Comparison of ENCODE assay signal across 1 cellular context in the genomic region with DNA sequence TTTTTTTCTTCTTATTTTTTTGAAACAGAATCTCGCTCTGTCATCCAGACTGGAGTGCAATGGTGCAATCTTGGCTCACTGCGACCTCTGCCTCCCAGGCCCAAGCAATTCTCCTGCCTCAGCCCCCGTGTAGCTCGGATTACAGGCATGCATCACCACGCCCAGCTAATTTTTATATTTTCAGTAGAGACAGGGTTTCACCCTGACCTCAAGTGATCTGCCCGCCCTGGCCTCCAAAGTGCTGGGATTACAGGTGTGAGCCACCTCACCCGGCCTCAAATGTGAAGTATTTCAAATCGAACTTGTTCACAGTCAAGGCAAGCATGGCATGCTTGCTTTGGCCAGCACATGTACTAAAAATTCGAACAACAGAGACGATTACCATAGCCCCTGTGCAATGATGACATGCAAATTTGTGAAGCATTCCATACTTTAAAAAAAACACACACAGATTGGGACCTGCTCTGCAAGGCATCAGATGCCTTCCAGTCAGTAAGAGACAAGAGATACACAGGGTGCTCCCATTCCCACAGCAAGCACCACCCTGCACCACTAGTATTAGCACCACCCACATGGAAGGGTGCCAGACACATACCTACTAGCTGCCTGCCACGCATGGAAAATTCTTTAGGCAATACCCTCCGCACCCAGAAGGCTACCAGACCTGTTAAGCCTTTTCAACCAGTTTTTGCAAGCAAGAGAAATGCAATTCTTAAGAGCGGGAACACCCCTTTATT.
TF ChIP-seq lines count a peak whose summit lies in the region.

No MANE protein-coding gene starts in this region.

TF ChIP-seq in HEK293, 187 proteins besides CTCF, POLR2A, EP300 and RAD21 (continued from another document and continues in another):
- TF ChIP-seq, protein P1, sequence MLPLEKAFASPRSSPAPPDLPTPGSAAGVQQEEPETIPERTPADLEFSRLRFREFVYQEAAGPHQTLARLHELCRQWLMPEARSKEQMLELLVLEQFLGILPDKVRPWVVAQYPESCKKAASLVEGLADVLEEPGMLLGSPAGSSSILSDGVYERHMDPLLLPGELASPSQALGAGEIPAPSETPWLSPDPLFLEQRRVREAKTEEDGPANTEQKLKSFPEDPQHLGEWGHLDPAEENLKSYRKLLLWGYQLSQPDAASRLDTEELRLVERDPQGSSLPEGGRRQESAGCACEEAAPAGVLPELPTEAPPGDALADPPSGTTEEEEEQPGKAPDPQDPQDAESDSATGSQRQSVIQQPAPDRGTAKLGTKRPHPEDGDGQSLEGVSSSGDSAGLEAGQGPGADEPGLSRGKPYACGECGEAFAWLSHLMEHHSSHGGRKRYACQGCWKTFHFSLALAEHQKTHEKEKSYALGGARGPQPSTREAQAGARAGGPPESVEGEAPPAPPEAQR (tag by site-specific recombination; IDR thresholded peaks at IDR 0.05) = no peak
- TF ChIP-seq ZNF433 (tag by site-specific recombination; IDR thresholded peaks at IDR 0.05; ENCODE audit: low read depth) = no peak
- TF ChIP-seq MYNN (tag by site-specific recombination; IDR thresholded peaks at IDR 0.05; ENCODE audit: borderline replicate concordance) = no peak
- TF ChIP-seq, protein P2, sequence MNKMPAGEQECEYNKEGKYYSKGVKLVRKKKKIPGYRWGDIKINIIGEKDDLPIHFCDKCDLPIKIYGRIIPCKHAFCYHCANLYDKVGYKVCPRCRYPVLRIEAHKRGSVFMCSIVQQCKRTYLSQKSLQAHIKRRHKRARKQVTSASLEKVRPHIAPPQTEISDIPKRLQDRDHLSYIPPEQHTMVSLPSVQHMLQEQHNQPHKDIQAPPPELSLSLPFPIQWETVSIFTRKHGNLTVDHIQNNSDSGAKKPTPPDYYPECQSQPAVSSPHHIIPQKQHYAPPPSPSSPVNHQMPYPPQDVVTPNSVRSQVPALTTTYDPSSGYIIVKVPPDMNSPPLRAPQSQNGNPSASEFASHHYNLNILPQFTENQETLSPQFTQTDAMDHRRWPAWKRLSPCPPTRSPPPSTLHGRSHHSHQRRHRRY (tag by site-specific recombination; IDR thresholded peaks at IDR 0.05) = no peak
- TF ChIP-seq, protein P3, sequence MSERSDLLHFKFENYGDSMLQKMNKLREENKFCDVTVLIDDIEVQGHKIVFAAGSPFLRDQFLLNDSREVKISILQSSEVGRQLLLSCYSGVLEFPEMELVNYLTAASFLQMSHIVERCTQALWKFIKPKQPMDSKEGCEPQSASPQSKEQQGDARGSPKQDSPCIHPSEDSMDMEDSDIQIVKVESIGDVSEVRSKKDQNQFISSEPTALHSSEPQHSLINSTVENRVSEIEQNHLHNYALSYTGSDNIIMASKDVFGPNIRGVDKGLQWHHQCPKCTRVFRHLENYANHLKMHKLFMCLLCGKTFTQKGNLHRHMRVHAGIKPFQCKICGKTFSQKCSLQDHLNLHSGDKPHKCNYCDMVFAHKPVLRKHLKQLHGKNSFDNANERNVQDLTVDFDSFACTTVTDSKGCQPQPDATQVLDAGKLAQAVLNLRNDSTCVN (tag by site-specific recombination; optimal IDR thresholded peaks at IDR 0.05) = no peak
- TF ChIP-seq ZNF707 (tag by site-specific recombination; IDR thresholded peaks at IDR 0.05) = no peak
- peak; percentile 64 for TF ChIP-seq KLF1 (tag by site-specific recombination; IDR thresholded peaks at IDR 0.05)
- TF ChIP-seq ZNF416 (tag by site-specific recombination; IDR thresholded peaks at IDR 0.05) = no peak
- TF ChIP-seq OVOL3 (tag by site-specific recombination; IDR thresholded peaks at IDR 0.05) = no peak
- no peak for TF ChIP-seq ZNF560 (tag by site-specific recombination; IDR thresholded peaks at IDR 0.05; ENCODE audit: borderline replicate concordance)
- no peak for TF ChIP-seq ZNF423 (tag by site-specific recombination; IDR thresholded peaks at IDR 0.05)
- TF ChIP-seq, protein P4, sequence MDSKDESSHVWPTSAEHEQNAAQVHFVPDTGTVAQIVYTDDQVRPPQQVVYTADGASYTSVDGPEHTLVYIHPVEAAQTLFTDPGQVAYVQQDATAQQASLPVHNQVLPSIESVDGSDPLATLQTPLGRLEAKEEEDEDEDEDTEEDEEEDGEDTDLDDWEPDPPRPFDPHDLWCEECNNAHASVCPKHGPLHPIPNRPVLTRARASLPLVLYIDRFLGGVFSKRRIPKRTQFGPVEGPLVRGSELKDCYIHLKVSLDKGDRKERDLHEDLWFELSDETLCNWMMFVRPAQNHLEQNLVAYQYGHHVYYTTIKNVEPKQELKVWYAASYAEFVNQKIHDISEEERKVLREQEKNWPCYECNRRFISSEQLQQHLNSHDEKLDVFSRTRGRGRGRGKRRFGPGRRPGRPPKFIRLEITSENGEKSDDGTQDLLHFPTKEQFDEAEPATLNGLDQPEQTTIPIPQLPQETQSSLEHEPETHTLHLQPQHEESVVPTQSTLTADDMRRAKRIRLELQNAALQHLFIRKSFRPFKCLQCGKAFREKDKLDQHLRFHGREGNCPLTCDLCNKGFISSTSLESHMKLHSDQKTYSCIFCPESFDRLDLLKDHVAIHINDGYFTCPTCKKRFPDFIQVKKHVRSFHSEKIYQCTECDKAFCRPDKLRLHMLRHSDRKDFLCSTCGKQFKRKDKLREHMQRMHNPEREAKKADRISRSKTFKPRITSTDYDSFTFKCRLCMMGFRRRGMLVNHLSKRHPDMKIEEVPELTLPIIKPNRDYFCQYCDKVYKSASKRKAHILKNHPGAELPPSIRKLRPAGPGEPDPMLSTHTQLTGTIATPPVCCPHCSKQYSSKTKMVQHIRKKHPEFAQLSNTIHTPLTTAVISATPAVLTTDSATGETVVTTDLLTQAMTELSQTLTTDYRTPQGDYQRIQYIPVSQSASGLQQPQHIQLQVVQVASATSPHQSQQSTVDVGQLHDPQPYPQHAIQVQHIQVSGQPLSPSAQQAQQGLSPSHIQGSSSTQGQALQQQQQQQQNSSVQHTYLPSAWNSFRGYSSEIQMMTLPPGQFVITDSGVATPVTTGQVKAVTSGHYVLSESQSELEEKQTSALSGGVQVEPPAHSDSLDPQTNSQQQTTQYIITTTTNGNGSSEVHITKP (tag by site-specific recombination; IDR thresholded peaks at IDR 0.05) = peak; percentile 79; the same call in 1 of the 2 replicates
- TF ChIP-seq, protein P5, sequence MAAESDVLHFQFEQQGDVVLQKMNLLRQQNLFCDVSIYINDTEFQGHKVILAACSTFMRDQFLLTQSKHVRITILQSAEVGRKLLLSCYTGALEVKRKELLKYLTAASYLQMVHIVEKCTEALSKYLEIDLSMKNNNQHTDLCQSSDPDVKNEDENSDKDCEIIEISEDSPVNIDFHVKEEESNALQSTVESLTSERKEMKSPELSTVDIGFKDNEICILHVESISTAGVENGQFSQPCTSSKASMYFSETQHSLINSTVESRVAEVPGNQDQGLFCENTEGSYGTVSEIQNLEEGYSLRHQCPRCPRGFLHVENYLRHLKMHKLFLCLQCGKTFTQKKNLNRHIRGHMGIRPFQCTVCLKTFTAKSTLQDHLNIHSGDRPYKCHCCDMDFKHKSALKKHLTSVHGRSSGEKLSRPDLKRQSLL (tag by site-specific recombination; IDR thresholded peaks at IDR 0.05) = no peak
- TF ChIP-seq, protein P6, sequence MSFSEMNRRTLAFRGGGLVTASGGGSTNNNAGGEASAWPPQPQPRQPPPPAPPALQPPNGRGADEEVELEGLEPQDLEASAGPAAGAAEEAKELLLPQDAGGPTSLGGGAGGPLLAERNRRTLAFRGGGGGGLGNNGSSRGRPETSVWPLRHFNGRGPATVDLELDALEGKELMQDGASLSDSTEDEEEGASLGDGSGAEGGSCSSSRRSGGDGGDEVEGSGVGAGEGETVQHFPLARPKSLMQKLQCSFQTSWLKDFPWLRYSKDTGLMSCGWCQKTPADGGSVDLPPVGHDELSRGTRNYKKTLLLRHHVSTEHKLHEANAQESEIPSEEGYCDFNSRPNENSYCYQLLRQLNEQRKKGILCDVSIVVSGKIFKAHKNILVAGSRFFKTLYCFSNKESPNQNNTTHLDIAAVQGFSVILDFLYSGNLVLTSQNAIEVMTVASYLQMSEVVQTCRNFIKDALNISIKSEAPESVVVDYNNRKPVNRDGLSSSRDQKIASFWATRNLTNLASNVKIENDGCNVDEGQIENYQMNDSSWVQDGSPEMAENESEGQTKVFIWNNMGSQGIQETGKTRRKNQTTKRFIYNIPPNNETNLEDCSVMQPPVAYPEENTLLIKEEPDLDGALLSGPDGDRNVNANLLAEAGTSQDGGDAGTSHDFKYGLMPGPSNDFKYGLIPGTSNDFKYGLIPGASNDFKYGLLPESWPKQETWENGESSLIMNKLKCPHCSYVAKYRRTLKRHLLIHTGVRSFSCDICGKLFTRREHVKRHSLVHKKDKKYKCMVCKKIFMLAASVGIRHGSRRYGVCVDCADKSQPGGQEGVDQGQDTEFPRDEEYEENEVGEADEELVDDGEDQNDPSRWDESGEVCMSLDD (tag by site-specific recombination; IDR thresholded peaks at IDR 0.05) = no peak
- TF ChIP-seq YY1 (tag by site-specific recombination; IDR thresholded peaks at IDR 0.05) = no peak
- no peak for TF ChIP-seq ZNF366 (tag by site-specific recombination; conservative IDR thresholded peaks at IDR 0.05)
- TF ChIP-seq PRDM1 (tag by site-specific recombination; IDR thresholded peaks at IDR 0.05) = no peak
- no peak for TF ChIP-seq ZNF184 (tag by site-specific recombination; IDR thresholded peaks at IDR 0.05)
- no peak for TF ChIP-seq ZNF274 (IDR thresholded peaks at IDR 0.05; ENCODE audit: low read length)
- TF ChIP-seq ZNF274 (tag by site-specific recombination; IDR thresholded peaks at IDR 0.05; ENCODE audit: borderline replicate concordance) = no peak
- no peak for TF ChIP-seq HOXC10 (CRISPR knock-in tag; IDR thresholded peaks at IDR 0.05)
- TF ChIP-seq ZNF146 (tag by site-specific recombination; IDR thresholded peaks at IDR 0.05) = no peak
- TF ChIP-seq, protein P7, sequence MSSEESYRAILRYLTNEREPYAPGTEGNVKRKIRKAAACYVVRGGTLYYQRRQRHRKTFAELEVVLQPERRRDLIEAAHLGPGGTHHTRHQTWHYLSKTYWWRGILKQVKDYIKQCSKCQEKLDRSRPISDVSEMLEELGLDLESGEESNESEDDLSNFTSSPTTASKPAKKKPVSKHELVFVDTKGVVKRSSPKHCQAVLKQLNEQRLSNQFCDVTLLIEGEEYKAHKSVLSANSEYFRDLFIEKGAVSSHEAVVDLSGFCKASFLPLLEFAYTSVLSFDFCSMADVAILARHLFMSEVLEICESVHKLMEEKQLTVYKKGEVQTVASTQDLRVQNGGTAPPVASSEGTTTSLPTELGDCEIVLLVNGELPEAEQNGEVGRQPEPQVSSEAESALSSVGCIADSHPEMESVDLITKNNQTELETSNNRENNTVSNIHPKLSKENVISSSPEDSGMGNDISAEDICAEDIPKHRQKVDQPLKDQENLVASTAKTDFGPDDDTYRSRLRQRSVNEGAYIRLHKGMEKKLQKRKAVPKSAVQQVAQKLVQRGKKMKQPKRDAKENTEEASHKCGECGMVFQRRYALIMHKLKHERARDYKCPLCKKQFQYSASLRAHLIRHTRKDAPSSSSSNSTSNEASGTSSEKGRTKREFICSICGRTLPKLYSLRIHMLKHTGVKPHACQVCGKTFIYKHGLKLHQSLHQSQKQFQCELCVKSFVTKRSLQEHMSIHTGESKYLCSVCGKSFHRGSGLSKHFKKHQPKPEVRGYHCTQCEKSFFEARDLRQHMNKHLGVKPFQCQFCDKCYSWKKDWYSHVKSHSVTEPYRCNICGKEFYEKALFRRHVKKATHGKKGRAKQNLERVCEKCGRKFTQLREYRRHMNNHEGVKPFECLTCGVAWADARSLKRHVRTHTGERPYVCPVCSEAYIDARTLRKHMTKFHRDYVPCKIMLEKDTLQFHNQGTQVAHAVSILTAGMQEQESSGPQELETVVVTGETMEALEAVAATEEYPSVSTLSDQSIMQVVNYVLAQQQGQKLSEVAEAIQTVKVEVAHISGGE (tag by site-specific recombination; conservative IDR thresholded peaks at IDR 0.05; ENCODE audit: low read depth) = no peak
- no peak for TF ChIP-seq ZNF558 (tag by site-specific recombination; IDR thresholded peaks at IDR 0.05)
- TF ChIP-seq ZBTB17 (tag by site-specific recombination; IDR thresholded peaks at IDR 0.05) = no peak; the same call in none of the 2 replicates
- TF ChIP-seq BCL11A (tag by site-specific recombination; IDR thresholded peaks at IDR 0.05; ENCODE audit: low read depth) = no peak
- TF ChIP-seq, protein P8, sequence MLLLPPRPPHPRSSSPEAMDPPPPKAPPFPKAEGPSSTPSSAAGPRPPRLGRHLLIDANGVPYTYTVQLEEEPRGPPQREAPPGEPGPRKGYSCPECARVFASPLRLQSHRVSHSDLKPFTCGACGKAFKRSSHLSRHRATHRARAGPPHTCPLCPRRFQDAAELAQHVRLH (tag by site-specific recombination; IDR thresholded peaks at IDR 0.05) = no peak
- TF ChIP-seq, protein P9, sequence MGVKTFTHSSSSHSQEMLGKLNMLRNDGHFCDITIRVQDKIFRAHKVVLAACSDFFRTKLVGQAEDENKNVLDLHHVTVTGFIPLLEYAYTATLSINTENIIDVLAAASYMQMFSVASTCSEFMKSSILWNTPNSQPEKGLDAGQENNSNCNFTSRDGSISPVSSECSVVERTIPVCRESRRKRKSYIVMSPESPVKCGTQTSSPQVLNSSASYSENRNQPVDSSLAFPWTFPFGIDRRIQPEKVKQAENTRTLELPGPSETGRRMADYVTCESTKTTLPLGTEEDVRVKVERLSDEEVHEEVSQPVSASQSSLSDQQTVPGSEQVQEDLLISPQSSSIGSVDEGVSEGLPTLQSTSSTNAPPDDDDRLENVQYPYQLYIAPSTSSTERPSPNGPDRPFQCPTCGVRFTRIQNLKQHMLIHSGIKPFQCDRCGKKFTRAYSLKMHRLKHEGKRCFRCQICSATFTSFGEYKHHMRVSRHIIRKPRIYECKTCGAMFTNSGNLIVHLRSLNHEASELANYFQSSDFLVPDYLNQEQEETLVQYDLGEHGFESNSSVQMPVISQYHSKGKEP (tag by site-specific recombination; IDR thresholded peaks at IDR 0.05) = peak; percentile 59; the same call in 1 of the 2 replicates
- TF ChIP-seq ZNF335 (tag by site-specific recombination; conservative IDR thresholded peaks at IDR 0.05) = no peak
- TF ChIP-seq, protein P10, sequence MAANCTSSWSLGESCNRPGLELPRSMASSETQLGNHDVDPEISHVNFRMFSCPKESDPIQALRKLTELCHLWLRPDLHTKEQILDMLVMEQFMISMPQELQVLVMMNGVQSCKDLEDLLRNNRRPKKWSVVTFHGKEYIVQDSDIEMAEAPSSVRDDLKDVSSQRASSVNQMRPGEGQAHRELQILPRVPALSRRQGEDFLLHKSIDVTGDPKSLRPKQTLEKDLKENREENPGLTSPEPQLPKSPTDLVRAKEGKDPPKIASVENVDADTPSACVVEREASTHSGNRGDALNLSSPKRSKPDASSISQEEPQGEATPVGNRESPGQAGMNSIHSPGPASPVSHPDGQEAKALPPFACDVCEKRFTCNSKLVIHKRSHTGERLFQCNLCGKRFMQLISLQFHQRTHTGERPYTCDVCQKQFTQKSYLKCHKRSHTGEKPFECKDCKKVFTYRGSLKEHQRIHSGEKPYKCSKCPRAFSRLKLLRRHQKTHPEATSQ (tag by site-specific recombination; IDR thresholded peaks at IDR 0.05) = no peak
- no peak for TF ChIP-seq ZNF174 (tag by site-specific recombination; IDR thresholded peaks at IDR 0.05)
- no peak for TF ChIP-seq ZNF24 (tag by site-specific recombination; IDR thresholded peaks at IDR 0.05)
- TF ChIP-seq ZNF292 (tag by site-specific recombination; IDR thresholded peaks at IDR 0.05; ENCODE audit: borderline replicate concordance, low read depth) = no peak
- TF ChIP-seq, protein P11, sequence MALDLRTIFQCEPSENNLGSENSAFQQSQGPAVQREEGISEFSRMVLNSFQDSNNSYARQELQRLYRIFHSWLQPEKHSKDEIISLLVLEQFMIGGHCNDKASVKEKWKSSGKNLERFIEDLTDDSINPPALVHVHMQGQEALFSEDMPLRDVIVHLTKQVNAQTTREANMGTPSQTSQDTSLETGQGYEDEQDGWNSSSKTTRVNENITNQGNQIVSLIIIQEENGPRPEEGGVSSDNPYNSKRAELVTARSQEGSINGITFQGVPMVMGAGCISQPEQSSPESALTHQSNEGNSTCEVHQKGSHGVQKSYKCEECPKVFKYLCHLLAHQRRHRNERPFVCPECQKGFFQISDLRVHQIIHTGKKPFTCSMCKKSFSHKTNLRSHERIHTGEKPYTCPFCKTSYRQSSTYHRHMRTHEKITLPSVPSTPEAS (tag by site-specific recombination; IDR thresholded peaks at IDR 0.05) = no peak
